In the genomic region with DNA sequence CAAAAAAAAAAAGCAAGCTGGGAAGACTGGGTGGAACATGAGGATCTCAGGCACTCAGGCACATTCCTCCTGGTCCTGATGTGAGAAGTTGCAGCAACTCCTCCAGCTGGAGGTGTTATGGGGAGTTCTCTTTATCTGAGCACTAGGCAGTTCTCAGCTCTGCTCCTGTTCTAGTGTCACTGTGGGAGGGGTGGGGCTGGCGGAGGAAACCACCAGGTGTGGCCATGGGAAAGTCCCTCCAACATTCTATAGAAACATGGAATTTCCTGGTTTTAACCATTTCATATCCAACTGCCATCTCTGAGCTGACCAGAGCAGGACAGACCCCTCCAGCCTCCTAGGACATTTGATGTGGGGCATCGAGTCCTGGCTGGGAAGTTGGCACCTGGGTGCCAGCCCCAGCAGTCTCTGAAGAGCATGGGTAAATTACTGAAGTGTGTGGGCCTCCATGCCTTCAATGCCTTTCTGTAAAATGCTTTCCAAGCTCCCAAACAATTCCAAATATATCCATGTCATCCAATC, we compare ENCODE assay signal across 10 cellular contexts. TPM values are rescaled to one million over a fixed set of nuclear protein-coding genes. Genes with fewer than 3 reads are reported as not detected.
DNase-seq lines count a peak whose midpoint lies in the region; ATAC-seq and TF ChIP-seq lines count a peak whose summit lies in the region.
"Had no signal": no experiment of that assay in that cellular context is flagged by ENCODE, and none has a peak within 500 bp of the region (broad histone marks: within the 10 kb centered on the region; RNA-seq: fewer than 3 reads in every experiment).

No MANE protein-coding gene starts in this region.

- H3K4me2 ChIP-seq in OCI-LY1 (ENCODE audit: low read length), result peak overlapping the region; percentile 85

- peak overlapping the region in 3 of 5 experiments; percentile 76 to 85 (median 83) for H3K27ac Mint-ChIP-seq in brain

- peak overlapping the region; percentile 91 for H3K27ac ChIP-seq in OCI-LY1 (ENCODE audit: low read depth, low read length, poor library complexity, severe bottlenecking)

- H3K9me3 ChIP-seq in OCI-LY1 (ENCODE audit: low read length) (no peaks in the 10 kb centered on the region), neuron (ENCODE audit: low read length) (no peaks in the 10 kb centered on the region)

- H3K4me3 Mint-ChIP-seq in brain, result peak overlapping the region in 3 of 5 experiments; percentile 74 to 85 (median 75)

- H3K36me3 ChIP-seq in OCI-LY1 (ENCODE audit: insufficient read depth, low read length) (peaks cover 11% of the 10 kb centered on the region; the same call in 1 of the 2 replicates), neuron (ENCODE audit: insufficient read depth, low read length) (no peaks in the 10 kb centered on the region)

- no peaks in the 10 kb centered on the region for H3K27me3 ChIP-seq in OCI-LY1 (ENCODE audit: insufficient read depth, low read length)
- no peaks in the 10 kb centered on the region for H3K27me3 ChIP-seq in neuron (ENCODE audit: insufficient read depth, low read length)

- no peaks in the 10 kb centered on the region for H3K79me2 ChIP-seq in OCI-LY1 (ENCODE audit: insufficient read depth, low read length)

- peaks cover 61% of the 10 kb centered on the region for H3K4me1 ChIP-seq in OCI-LY1 (ENCODE audit: insufficient read depth, low read length, severe bottlenecking)
- peaks cover 27% of the 10 kb centered on the region for H3K4me1 ChIP-seq in neuron (ENCODE audit: insufficient read depth, low read length)

- peaks cover 68% of the 10 kb centered on the region for H3K4me1 Mint-ChIP-seq in brain

- no peaks in the 10 kb centered on the region for H3F3A ChIP-seq in OCI-LY1 (ENCODE audit: insufficient read depth, low read length)

- TF ChIP-seq CTCF in OCI-LY1 (IDR thresholded peaks at IDR 0.05; ENCODE audit: low read length) (no peak), brain (conservative IDR thresholded peaks at IDR 0.05) (no peak)

- H3K36me3 Mint-ChIP-seq in brain, result no peaks in the 10 kb centered on the region

- peaks cover 4% of the 10 kb centered on the region for H3K27me3 Mint-ChIP-seq in brain

- no peak for ATAC-seq in GM18517 (IDR thresholded peaks at IDR 0.05; ENCODE audit: unreplicated experiment)

- DNase-seq in ELR (ENCODE audit: low read depth) (peak; percentile 11), NOMO-1 treated with DMSO at 0.1 percent for 48 hours (lab: John Stamatoyannopoulos, UW; ENCODE audit: unreplicated experiment) (no peak), anterior cingulate cortex (lab: John Stamatoyannopoulos, UW) (no peak), NCI-H1417 treated with DMSO at 0.1 percent for 48 hours (lab: John Stamatoyannopoulos, UW) (no peak)
- DNase-seq: NCI-H345, occipital lobe had no signal

- H3K9me2 ChIP-seq in OCI-LY1 (ENCODE audit: low read depth, low read length), result no peaks in the 10 kb centered on the region

- peaks cover 0 to 3% (median 0%) of the 10 kb centered on the region in 5 experiments for H3K9me3 Mint-ChIP-seq in brain

- H3K9ac ChIP-seq in OCI-LY1 (ENCODE audit: low read length), result peak overlapping the region; percentile 91

- H2AFZ ChIP-seq in OCI-LY1 (ENCODE audit: low read length), result no peak overlapping the region
- peak overlapping the region; percentile 88 for H2AFZ ChIP-seq in neuron (ENCODE audit: low read depth, low read length)

- H4K20me1 ChIP-seq in OCI-LY1 (ENCODE audit: insufficient read depth, low read length), result no peaks in the 10 kb centered on the region

- H3K4me3 ChIP-seq in OCI-LY1 (ENCODE audit: low read depth, low read length, poor library complexity, severe bottlenecking) (peak overlapping the region; percentile 92), neuron (ENCODE audit: low read length) (peak overlapping the region; percentile 51)

RNA-seq across cellular contexts. Expression of gene IKBKE, which starts 0.8 kb away (rescaled TPM):
- 0.59 TPM for polyA plus RNA-seq in brain (ENCODE audit: insufficient read depth, low read depth, low replicate concordance)

RNA-seq across cellular contexts. Expression of gene RASSF5, which starts 37.9 kb away (rescaled TPM):
- polyA plus RNA-seq in brain (ENCODE audit: insufficient read depth, low read depth, low replicate concordance), result 3.4 TPM
